ENCODE assay signal across 8 cellular contexts in the genomic region with DNA sequence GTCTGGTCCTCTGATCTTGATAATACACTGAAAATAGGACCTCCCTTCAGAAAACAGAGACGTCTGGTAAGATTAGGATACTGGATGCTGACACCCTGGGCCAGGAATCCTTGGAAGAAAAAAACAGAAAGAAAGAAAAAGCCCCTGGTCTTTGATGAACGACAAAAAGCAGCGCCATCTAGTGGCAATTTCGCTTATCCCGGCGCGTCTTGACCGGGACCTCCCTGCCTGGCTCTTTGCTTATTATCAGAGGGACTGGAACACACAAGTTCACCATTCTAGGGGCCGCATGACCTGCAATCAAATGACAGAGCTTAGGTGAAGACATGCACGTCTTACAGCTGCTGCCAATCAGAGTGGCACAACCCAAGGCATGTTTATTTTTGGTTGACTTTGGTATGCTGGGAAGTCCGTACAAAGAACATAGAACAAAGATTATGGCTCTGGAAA.
DNase-seq lines count a peak whose midpoint lies in the region; ATAC-seq and TF ChIP-seq lines count a peak whose summit lies in the region.

No MANE protein-coding gene starts in this region.

- no peak for TF ChIP-seq POLR2A in breast epithelium (IDR thresholded peaks at IDR 0.05)

- H3K27ac ChIP-seq in SJSA1, result no peak overlapping the region
- no peak overlapping the region for H3K27ac ChIP-seq in breast epithelium

- peaks cover 15% of the 10 kb centered on the region for H3K9me3 ChIP-seq in MG63
- H3K9me3 ChIP-seq in SJSA1 (replicated peaks), result no peaks in the 10 kb centered on the region
- no peaks in the 10 kb centered on the region for H3K9me3 ChIP-seq in breast epithelium

- DNase-seq in COLO829 (ENCODE audit: low spot score), result peak; percentile 21
- DNase-seq in MG63, result peak; percentile 97
- DNase-seq in SJSA1 (ENCODE audit: low read depth in 1 of 2, low spot score in 2 of 2), result peak; percentile 44 to 66
- DNase-seq in breast epithelium (ENCODE audit: low spot score in 2 of 2), result peak; percentile 40 to 72
- DNase-seq in kidney glomerular epithelial cell (lab: John Stamatoyannopoulos, UW), result peak; percentile 55
- peak; percentile 12 for DNase-seq in stimulated activated CD8-positive, alpha-beta memory T cell treated with anti-CD3 and anti-CD28 coated beads, Interleukin-12 subunit alpha, Interleukin-12 subunit beta, amount 100 ng/mL, for 1 hour (ENCODE audit: low read depth)

- H3K4me3 ChIP-seq in MG63, result no peak overlapping the region
- no peak overlapping the region for H3K4me3 ChIP-seq in SJSA1
- no peak overlapping the region for H3K4me3 ChIP-seq in breast epithelium

- TF ChIP-seq CTCF in breast epithelium (IDR thresholded peaks at IDR 0.05), result peak; percentile 32 to 53 (median 49)

- H3K27me3 ChIP-seq in MG63 (no peaks in the 10 kb centered on the region), SJSA1 (replicated peaks) (no peaks in the 10 kb centered on the region), breast epithelium (no peaks in the 10 kb centered on the region)

- intact Hi-C loops in breast epithelium (cut with DNase I; ENCODE audit: low total_unique reads), result loop anchor here (10.0 kb wide), 1 partner anchor 994 kb away; no protein-coding TSS in a partner anchor

- H3K36me3 ChIP-seq in MG63, result no peaks in the 10 kb centered on the region
- no peaks in the 10 kb centered on the region for H3K36me3 ChIP-seq in SJSA1
- H3K36me3 ChIP-seq in breast epithelium, result no peaks in the 10 kb centered on the region

- peaks cover 10% of the 10 kb centered on the region for H3K4me1 ChIP-seq in SJSA1 (replicated peaks)
- no peaks in the 10 kb centered on the region for H3K4me1 ChIP-seq in breast epithelium

- ATAC-seq in GM19452 (IDR thresholded peaks at IDR 0.05; ENCODE audit: unreplicated experiment) (peak; percentile 53), HG03097 (IDR thresholded peaks at IDR 0.05; ENCODE audit: low FRiP score, unreplicated experiment) (no peak)

Comparison
In these comparisons a context has a peak if more than half of its experiments do, and no peak if none do; other contexts are left out.
1. DNase-seq: peak in every context shown above with its lines; median percentile 97 in MG63; 56 in breast epithelium; 55 in SJSA1; 55 in kidney glomerular epithelial cell; 21 in COLO829; 12 in stimulated activated CD8-positive, alpha-beta memory T cell treated with anti-CD3 and anti-CD28 coated beads, Interleukin-12 subunit alpha, Interleukin-12 subunit beta, amount 100 ng/mL, for 1 hour.